ENCODE assay signal across 15 cellular contexts in the genomic region with DNA sequence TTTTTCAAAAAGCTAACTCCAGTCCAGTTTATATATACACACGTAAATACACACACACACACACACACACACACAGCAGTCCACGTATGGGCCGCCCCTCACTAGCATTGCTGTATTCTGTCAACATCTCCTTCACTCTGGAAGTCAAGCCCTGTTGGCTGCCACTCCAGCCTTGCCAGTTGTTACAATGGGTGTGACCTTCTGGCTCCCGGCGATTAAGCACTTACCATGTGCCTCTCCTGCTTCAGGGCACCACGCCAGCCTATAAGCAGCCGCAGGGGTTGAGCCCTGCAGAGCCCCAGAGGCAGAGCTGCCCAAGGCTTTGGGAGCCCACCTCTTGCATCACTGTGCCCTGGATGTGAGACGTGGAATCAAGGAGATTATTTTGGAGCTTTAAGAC. TPM values are rescaled to one million over a fixed set of nuclear protein-coding genes. Genes with fewer than 3 reads are reported as not detected.
A peak's percentile ranks its signal among the peaks of the same experiment; 100 is the strongest.
DNase-seq lines count a peak whose midpoint lies in the region; ATAC-seq and TF ChIP-seq lines count a peak whose summit lies in the region.
"Had no signal": no experiment of that assay in that cellular context is flagged by ENCODE, and none has a peak within 500 bp of the region (broad histone marks: within the 10 kb centered on the region; RNA-seq: fewer than 3 reads in every experiment).

No MANE protein-coding gene starts in this region.

- no peaks in the 10 kb centered on the region for H3K27me3 ChIP-seq in PC-9 (ENCODE audit: insufficient read depth, low read depth)
- no peaks in the 10 kb centered on the region for H3K27me3 ChIP-seq in lung (ENCODE audit: control insufficient read depth, insufficient read depth)
- H3K27me3 ChIP-seq: esophagus squamous epithelium, uterus had no signal

- H3F3A ChIP-seq in PC-9 (ENCODE audit: insufficient read depth, low read depth): no peaks in the 10 kb centered on the region

- no peaks in the 10 kb centered on the region for H3K27me3 Mint-ChIP-seq in activated CD8-positive, alpha-beta T cell treated with anti-CD3 and anti-CD28 coated beads for 36 hours
- H3K27me3 Mint-ChIP-seq: T-cell had no signal

- no peaks in the 10 kb centered on the region for H3K79me2 ChIP-seq in PC-9 (ENCODE audit: low read depth)

- ATAC-seq in lung (ENCODE audit: insufficient read depth, low FRiP score) (no peak), GM21529 (IDR thresholded peaks at IDR 0.05; ENCODE audit: unreplicated experiment) (no peak), GM21360 (IDR thresholded peaks at IDR 0.05; ENCODE audit: unreplicated experiment) (no peak)
- ATAC-seq in activated CD8-positive, alpha-beta T cell treated with anti-CD3 and anti-CD28 coated beads for 36 hours: no peak
- ATAC-seq: T-cell had no signal

- H2AFZ ChIP-seq in PC-9: 0 out of 2 replicates have a peak overlapping the region, but pooled peaks have one; percentile 8

- DNase-seq in D341Med (ENCODE audit: low spot score): peak; percentile 55
- DNase-seq in NCI-H187 (lab: John Stamatoyannopoulos, UW): peak; percentile 15 to 46
- peak in 1 of 2 experiments; percentile 12 for DNase-seq in PC-9
- peak; percentile 72 for DNase-seq in lung (ENCODE audit: low spot score)
- DNase-seq in activated CD8-positive, alpha-beta T cell treated with anti-CD3 and anti-CD28 coated beads for 36 hours: no peak
- DNase-seq in effector CD8-positive, alpha-beta T cell (lab: John Stamatoyannopoulos, UW): no peak
- DNase-seq: activated CD4-positive, alpha-beta T cell treated with anti-CD3 and anti-CD28 coated beads for 48 hours; amniotic stem cell; DND-41; esophagus squamous epithelium; T-cell; uterus had no signal

- H3K4me3 Mint-ChIP-seq in activated CD8-positive, alpha-beta T cell treated with anti-CD3 and anti-CD28 coated beads for 36 hours: no peak overlapping the region
- H3K4me3 Mint-ChIP-seq: T-cell had no signal

- 58 to 68% methylated on average over 8 of the region's 8 CpGs for WGBS in lung, 2 donors

- no peaks in the 10 kb centered on the region for H3K9me2 ChIP-seq in PC-9 (ENCODE audit: insufficient read depth)

- no peak overlapping the region for H3K4me3 ChIP-seq in PC-9
- H3K4me3 ChIP-seq in lung: no peak overlapping the region
- H3K4me3 ChIP-seq: coronary artery, esophagus squamous epithelium, uterus had no signal

- no peaks in the 10 kb centered on the region for H3K9me3 ChIP-seq in PC-9 (ENCODE audit: insufficient read depth, low read depth)
- no peaks in the 10 kb centered on the region for H3K9me3 ChIP-seq in lung (ENCODE audit: control insufficient read depth in 2 of 2, insufficient read depth in 1 of 2, low read length in 1 of 2)
- H3K9me3 ChIP-seq: esophagus squamous epithelium, uterus had no signal

- TF ChIP-seq CTCF in PC-9 (conservative IDR thresholded peaks at IDR 0.05): no peak
- TF ChIP-seq CTCF in lung (IDR thresholded peaks at IDR 0.05; ENCODE audit: control extremely low read depth, extremely low read depth): no peak
- TF ChIP-seq CTCF in activated CD8-positive, alpha-beta T cell treated with anti-CD3 and anti-CD28 coated beads for 36 hours (IDR thresholded peaks at IDR 0.05): no peak

- H3K36me3 Mint-ChIP-seq in activated CD8-positive, alpha-beta T cell treated with anti-CD3 and anti-CD28 coated beads for 36 hours (ENCODE audit: low read depth): no peaks in the 10 kb centered on the region
- H3K36me3 Mint-ChIP-seq: T-cell had no signal

- H3K4me2 ChIP-seq in PC-9: peak overlapping the region; percentile 27; the same call in 1 of the 2 replicates

- CTCF ChIA-PET in PC-9 (lab: Charles Lee): interaction anchor here (0.6 kb wide), 1 partner anchor 64 kb away, joined by 3 read pairs; no protein-coding TSS in a partner anchor
- CTCF ChIA-PET in activated CD8-positive, alpha-beta T cell treated with anti-CD3 and anti-CD28 coated beads for 36 hours (lab: Charles Lee): no interaction called here

- BruUV-seq in PC-9 (replicated peaks; lab: Mats Ljungman, UMichigan): no TSS peak

- no peak overlapping the region for H3K27ac Mint-ChIP-seq in activated CD8-positive, alpha-beta T cell treated with anti-CD3 and anti-CD28 coated beads for 36 hours
- H3K27ac Mint-ChIP-seq: T-cell had no signal

- H3K36me3 ChIP-seq in PC-9 (ENCODE audit: low read depth) (no peaks in the 10 kb centered on the region), lung (ENCODE audit: control insufficient read depth in 2 of 2, insufficient read depth in 2 of 2, low read length in 2 of 2) (no peaks in the 10 kb centered on the region)
- H3K36me3 ChIP-seq: esophagus squamous epithelium, uterus had no signal

- H3K27ac ChIP-seq in PC-9 (no peak overlapping the region), lung (ENCODE audit: low read depth in 1 of 2, low read length in 1 of 2) (no peak overlapping the region)
- H3K27ac ChIP-seq: coronary artery, esophagus squamous epithelium, uterus had no signal

- no peaks in the 10 kb centered on the region for H4K20me1 ChIP-seq in PC-9 (ENCODE audit: insufficient read depth)

- intact Hi-C loops in PC-9 (cut with micrococcal nuclease; ENCODE audit: unreplicated experiment): no loop called here
- intact Hi-C loops in activated CD8-positive, alpha-beta T cell treated with anti-CD3 and anti-CD28 coated beads for 36 hours (cut with micrococcal nuclease): loop anchor here (10.0 kb wide), 1 partner anchor 164 kb away; no protein-coding TSS in a partner anchor

- POLR2A ChIA-PET in PC-9 (lab: Charles Lee; ENCODE audit: unreplicated experiment): no interaction called here
- POLR2A ChIA-PET in activated CD8-positive, alpha-beta T cell treated with anti-CD3 and anti-CD28 coated beads for 36 hours (lab: Charles Lee): no interaction called here

- no peaks in the 10 kb centered on the region for H3K4me1 Mint-ChIP-seq in activated CD8-positive, alpha-beta T cell treated with anti-CD3 and anti-CD28 coated beads for 36 hours (ENCODE audit: low read depth)
- H3K4me1 Mint-ChIP-seq: T-cell had no signal

- H3K9me3 Mint-ChIP-seq in activated CD8-positive, alpha-beta T cell treated with anti-CD3 and anti-CD28 coated beads for 36 hours: no peaks in the 10 kb centered on the region
- H3K9me3 Mint-ChIP-seq: T-cell had no signal

- H3K4me1 ChIP-seq in PC-9 (replicated peaks; ENCODE audit: insufficient read depth) (no peaks in the 10 kb centered on the region), lung (ENCODE audit: control insufficient read depth in 2 of 2, insufficient read depth in 2 of 2, low read length in 2 of 2) (peaks cover 0 to 5% of the 10 kb centered on the region in 2 donors)
- H3K4me1 ChIP-seq: uterus had no signal

RNA-seq across cellular contexts. Expression of a gene that starts 54.3 kb away (rescaled TPM):
- 28.5 and 38.0 TPM in 2 replicates for total RNA-seq in PC-9 (2021)
- total RNA-seq in lung: 100 to 1,000 TPM in 1 of 2 donors, 10 to 100 TPM in 1; 45.6 to 103 TPM
- 10 to 100 TPM in 1 of 2 donors, 1 to 10 TPM in 1; 8.0 to 11.8 TPM for polyA plus RNA-seq in lung
- 10 to 100 TPM; 12.7 to 13.9 TPM for total RNA-seq in activated CD8-positive, alpha-beta T cell treated with anti-CD3 and anti-CD28 coated beads for 36 hours

Comparison
In these comparisons a context has a peak if more than half of its experiments do, and no peak if none do; other contexts are left out.
1. DNase-seq: peak in D341Med (single experiment), NCI-H187 (2 of 2) and lung (single experiment); none in activated CD8-positive, alpha-beta T cell treated with anti-CD3 and anti-CD28 coated beads for 36 hours (single experiment) and effector CD8-positive, alpha-beta T cell (single experiment).